ENCODE assay signal across 5 cellular contexts in genomic region chrX:48214341-48214740, GRCh38. TPM values are rescaled to one million over a fixed set of nuclear protein-coding genes. Genes with fewer than 3 reads are reported as not detected.
"Had no signal": no experiment of that assay in that cellular context is flagged by ENCODE, and none has a peak within 500 bp of the region (broad histone marks: within the 10 kb centered on the region; RNA-seq: fewer than 3 reads in every experiment).

No MANE protein-coding gene starts in this region.

RNA-seq across cellular contexts. Expression of gene SSX5, which starts 17.7 kb away (rescaled TPM):
- total RNA-seq: M059J, PC-3, Peyer's patch, Right ventricle myocardium superior, SJSA1 had no signal

RNA-seq across cellular contexts. Expression of gene SSX1, which starts 40.9 kb away (rescaled TPM):
- total RNA-seq: PC-3, Peyer's patch, Right ventricle myocardium superior, SJSA1 had no signal
